ENCODE assay signal across 20 cellular contexts in genomic region chr21:22225299-22225698, GRCh38.
DNase-seq lines count a peak whose midpoint lies in the region; ATAC-seq, FAIRE-seq and TF ChIP-seq lines count a peak whose summit lies in the region.
"Had no signal": no experiment of that assay in that cellular context is flagged by ENCODE, and none has a peak within 500 bp of the region (broad histone marks: within the 10 kb centered on the region; RNA-seq: fewer than 3 reads in every experiment).

No MANE protein-coding gene starts in this region.

- H3K9me3 ChIP-seq in right lobe of liver (no peaks in the 10 kb centered on the region), HepG2 (ENCODE audit: low read length) (peaks cover 81% of the 10 kb centered on the region), SJCRH30 (replicated peaks) (no peaks in the 10 kb centered on the region), H1 (ENCODE audit: insufficient read depth in 2 of 2, low read depth in 1 of 2, low read length in 1 of 2) (no peaks in the 10 kb centered on the region)
- H3K9me3 ChIP-seq: A549, BLaER1, HAP-1 had no signal

- H3K79me1 ChIP-seq in H1 (ENCODE audit: low read depth, low read length) = no peaks in the 10 kb centered on the region

- no peak overlapping the region for H3K14ac ChIP-seq in H1 (ENCODE audit: insufficient read length)

- no peak overlapping the region for H4K8ac ChIP-seq in H1 (ENCODE audit: extremely low read depth, insufficient read depth, low read length)

- H2AFZ ChIP-seq in HepG2 (ENCODE audit: low read length) (no peak overlapping the region), H1 (ENCODE audit: low read length) (peak overlapping the region; percentile 81; the same call in 1 of the 2 replicates)

- H2BK15ac ChIP-seq in H1 (ENCODE audit: low read length) = no peak overlapping the region

- H3K18ac ChIP-seq in H1 (ENCODE audit: extremely low read depth, low read length) = no peak overlapping the region

- no TSS peak for BruUV-seq in HepG2 (replicated peaks; lab: Mats Ljungman, UMichigan)

- intact Hi-C loops in right lobe of liver (cut with DNase I) = no loop called here
- intact Hi-C loops in HepG2 (cut with micrococcal nuclease; ENCODE audit: unreplicated experiment) = no loop called here

- 13% methylated on average over 1 of the region's 1 CpG for WGBS in right lobe of liver (ENCODE audit: insufficient coverage, low coverage, low lambda C conversion rate, missing lambda C conversion rate)
- 0% methylated on average over 1 of the region's 1 CpG for WGBS in HepG2 (ENCODE audit: low lambda C conversion rate)
- WGBS in H1 (ENCODE audit: extremely low coverage in 1 of 2, insufficient coverage in 1 of 2, insufficient read length in 1 of 2, insufficient replicate concordance in 2 of 2, low coverage in 1 of 2, low lambda C conversion rate in 2 of 2, missing lambda C conversion rate in 1 of 2), 2 experiments = 100% methylated on average over 1 of the region's 1 CpG; no CpG with 5 or more reads in 1 of the 2 experiments

- no peak overlapping the region for H2BK12ac ChIP-seq in H1 (ENCODE audit: low read depth, low read length)

- no peak overlapping the region for H3K27ac ChIP-seq in right lobe of liver
- H3K27ac ChIP-seq in HepG2 (ENCODE audit: extremely low read length, insufficient read depth, low read length) = no peak overlapping the region
- H3K27ac ChIP-seq in SJCRH30 = no peak overlapping the region
- H3K27ac ChIP-seq in H1 (ENCODE audit: low read depth, low read length) = no peak overlapping the region
- H3K27ac ChIP-seq: 22Rv1, A549, BLaER1, HL-60 had no signal

- H2BK5ac ChIP-seq in H1 (ENCODE audit: low read depth, low read length) = no peak overlapping the region

- H2BK20ac ChIP-seq in H1 (ENCODE audit: low read length) = no peak overlapping the region

- H3K79me2 ChIP-seq in HepG2 (ENCODE audit: insufficient read depth, low read length) (no peaks in the 10 kb centered on the region), H1 (ENCODE audit: control insufficient read depth in 1 of 2, insufficient read depth in 2 of 2, low read length in 2 of 2) (no peaks in the 10 kb centered on the region)

- H3K4me1 ChIP-seq in right lobe of liver = no peaks in the 10 kb centered on the region
- no peaks in the 10 kb centered on the region for H3K4me1 ChIP-seq in HepG2 (ENCODE audit: insufficient read depth, low read length)
- no peaks in the 10 kb centered on the region for H3K4me1 ChIP-seq in SJCRH30
- H3K4me1 ChIP-seq in H1 (replicated peaks in 1 of 4; ENCODE audit: control insufficient read depth in 3 of 4, insufficient read depth in 4 of 4, low read length in 3 of 4) = peaks cover 0 to 2% (median 0%) of the 10 kb centered on the region in 4 experiments; a peak in 1 of 7 replicates
- H3K4me1 ChIP-seq: A549, BLaER1, HAP-1 had no signal

- ATAC-seq in right lobe of liver = peak; percentile 44 to 86 (median 66)
- ATAC-seq in HepG2 = no peak
- ATAC-seq in GM21526 (IDR thresholded peaks at IDR 0.05; ENCODE audit: low FRiP score, unreplicated experiment) = no peak
- no peak for ATAC-seq in GM18868 (IDR thresholded peaks at IDR 0.05; ENCODE audit: unreplicated experiment)
- ATAC-seq in GM21447 (IDR thresholded peaks at IDR 0.05; ENCODE audit: unreplicated experiment) = no peak
- ATAC-seq: A549 had no signal

- no peak overlapping the region for H3K4me3 ChIP-seq in right lobe of liver
- no peak overlapping the region for H3K4me3 ChIP-seq in HepG2 (replicated peaks in 1 of 3; ENCODE audit: insufficient read depth in 1 of 3, low read depth in 2 of 3, low read length in 3 of 3)
- H3K4me3 ChIP-seq in SJCRH30 = no peak overlapping the region
- H3K4me3 ChIP-seq in H1 (ENCODE audit: extremely low read depth in 1 of 4, insufficient read depth in 2 of 4, low read depth in 3 of 4, low read length in 4 of 4) = no peak overlapping the region
- H3K4me3 ChIP-seq: A549, BLaER1, HAP-1 had no signal

- no peaks in the 10 kb centered on the region for H3K23me2 ChIP-seq in H1 (ENCODE audit: low read depth, low read length)

- CTCF ChIA-PET in HepG2 (lab: Yijun Ruan, JAX; ENCODE audit: low intra/inter-chr PET ratio, low total read pairs) = no interaction called here
- CTCF ChIA-PET in H1 (lab: Charles Lee; ENCODE audit: partially characterized antibody) = no interaction called here

- no peak overlapping the region for H4K91ac ChIP-seq in H1 (replicated peaks; ENCODE audit: insufficient read length, low read length)

- TF ChIP-seq EP300 in HepG2 (IDR thresholded peaks at IDR 0.05; ENCODE audit: low read depth in 2 of 2, low read length in 2 of 2) (no peak), HepG2 (CRISPR knock-in tag; IDR thresholded peaks at IDR 0.05; ENCODE audit: borderline replicate concordance) (no peak), H1 (IDR thresholded peaks at IDR 0.05; ENCODE audit: borderline replicate concordance in 1 of 2, low read depth in 2 of 2, low read length in 2 of 2) (no peak)

- no peak for TF ChIP-seq CTCF in right lobe of liver (IDR thresholded peaks at IDR 0.05)
- TF ChIP-seq CTCF in HepG2 (CRISPR knock-in tag; IDR thresholded peaks at IDR 0.05) = no peak
- no peak for TF ChIP-seq CTCF in H1 (IDR thresholded peaks at IDR 0.05; ENCODE audit: control extremely low read depth in 1 of 3, insufficient read depth in 1 of 3, low read depth in 1 of 3, low read length in 3 of 3)

- H4K20me1 ChIP-seq in HepG2 (ENCODE audit: insufficient read depth, low read length) = no peaks in the 10 kb centered on the region
- H4K20me1 ChIP-seq in H1 (replicated peaks in 1 of 2; ENCODE audit: control insufficient read depth in 1 of 2, insufficient read depth in 2 of 2, low read length in 2 of 2) = no peaks in the 10 kb centered on the region
- H4K20me1 ChIP-seq: BLaER1 had no signal

- FAIRE-seq in HepG2 (lab: Jason Lieb, UNC) (no peak), H1 (lab: Jason Lieb, UNC) (no peak)
- FAIRE-seq: A549, GM19239 had no signal

- H3K27me3 ChIP-seq in right lobe of liver (no peaks in the 10 kb centered on the region), HepG2 (ENCODE audit: control insufficient read depth in 1 of 2, insufficient read depth in 2 of 2, low read length in 2 of 2) (no peaks in the 10 kb centered on the region), SJCRH30 (no peaks in the 10 kb centered on the region), H1 (replicated peaks in 1 of 4; ENCODE audit: control insufficient read depth in 3 of 4, extremely low read depth in 1 of 4, insufficient read depth in 3 of 4, low read length in 3 of 4) (no peaks in the 10 kb centered on the region)
- H3K27me3 ChIP-seq: BLaER1 had no signal

- H3K9ac ChIP-seq in HepG2 (ENCODE audit: insufficient read depth, low read depth, low read length) (no peak overlapping the region), H1 (replicated peaks in 1 of 4; ENCODE audit: extremely low read depth in 1 of 4, low read depth in 3 of 4, low read length in 3 of 4) (no peak overlapping the region)
- H3K9ac ChIP-seq: BLaER1 had no signal

- no peak overlapping the region for H4K5ac ChIP-seq in H1 (ENCODE audit: insufficient read length, low read depth, low read length)

- POLR2A ChIA-PET in HepG2 (lab: Yijun Ruan, JAX) = no interaction called here
- POLR2A ChIA-PET in H1 (lab: Charles Lee; ENCODE audit: partially characterized antibody) = interaction anchor here (0.6 kb wide), 1 partner anchor 128 kb away, joined by 3 read pairs; no protein-coding TSS in a partner anchor

- H3K36me3 ChIP-seq in right lobe of liver (no peaks in the 10 kb centered on the region), HepG2 (replicated peaks in 1 of 2; ENCODE audit: control insufficient read depth in 1 of 2, insufficient read depth in 2 of 2, low read length in 2 of 2) (no peaks in the 10 kb centered on the region), SJCRH30 (no peaks in the 10 kb centered on the region), H1 (ENCODE audit: control insufficient read depth in 2 of 4, insufficient read depth in 4 of 4, low read length in 3 of 4) (no peaks in the 10 kb centered on the region)
- H3K36me3 ChIP-seq: BLaER1, HAP-1 had no signal

- TF ChIP-seq RAD21 in HepG2 (CRISPR knock-in tag; IDR thresholded peaks at IDR 0.05) (no peak), H1 (IDR thresholded peaks at IDR 0.05 in 1 of 2, conservative IDR thresholded peaks at IDR 0.05 in 1 of 2; ENCODE audit: low read depth in 2 of 2, low read length in 2 of 2) (no peak)

- no peak overlapping the region for H2BK120ac ChIP-seq in H1 (replicated peaks; ENCODE audit: low read depth, low read length)

- in situ Hi-C loops in HepG2 (cut with HindIII; ENCODE audit: extremely low pct_ligation_motif_present, low pct_unique_long_range_greater_than_20kb) = no loop called here

- no peak overlapping the region for H3K23ac ChIP-seq in H1 (ENCODE audit: insufficient read length)

- no peak overlapping the region for H2AK5ac ChIP-seq in H1 (ENCODE audit: low read depth, low read length)

- H3K4me2 ChIP-seq in HepG2 (ENCODE audit: low read depth, low read length) (no peak overlapping the region), H1 (ENCODE audit: insufficient read depth in 1 of 2, low read depth in 2 of 2, low read length in 2 of 2) (no peak overlapping the region)
- H3K4me2 ChIP-seq: A549, BLaER1 had no signal

- H3K4ac ChIP-seq in H1 (replicated peaks; ENCODE audit: insufficient read length, low read depth, low read length) = no peak overlapping the region

- no peak overlapping the region for H3K56ac ChIP-seq in H1 (replicated peaks; ENCODE audit: insufficient read length, low read depth, low read length)

- no peak for TF ChIP-seq POLR2A in right lobe of liver (IDR thresholded peaks at IDR 0.05)
- TF ChIP-seq POLR2A in HepG2 (IDR thresholded peaks at IDR 0.05; ENCODE audit: insufficient read depth in 1 of 2, low read depth in 2 of 2, low read length in 2 of 2) = no peak
- no peak for TF ChIP-seq POLR2A in H1 (IDR thresholded peaks at IDR 0.05; ENCODE audit: control extremely low read depth in 1 of 2, low read depth in 2 of 2, low read length in 2 of 2)

- no peak for DNase-seq in right lobe of liver
- no peak for DNase-seq in HepG2 (ENCODE audit: low spot score)
- DNase-seq in SJCRH30 = peak; percentile 4 to 58
- no peak for DNase-seq in H1 (ENCODE audit: low read depth in 1 of 2, low spot score in 2 of 2)
- no peak for DNase-seq in activated CD4-positive, alpha-beta T cell treated with anti-CD3 and anti-CD28 coated beads for 4 hours
- DNase-seq: CD4-positive, alpha-beta memory T cell; DMS153; DMS79; GF-D8; GOT3; KBM-7 had no signal

TF ChIP-seq in HepG2, 621 proteins besides CTCF, POLR2A, EP300 and RAD21 (continues in another document):
- no peak for TF ChIP-seq NCOA5 (CRISPR knock-in tag; IDR thresholded peaks at IDR 0.05)
- no peak for TF ChIP-seq ZNF335 (CRISPR knock-in tag; IDR thresholded peaks at IDR 0.05)
- TF ChIP-seq GATAD2A (CRISPR knock-in tag; IDR thresholded peaks at IDR 0.05) = no peak

TF ChIP-seq in H1, 55 proteins besides CTCF, POLR2A, EP300 and RAD21 (continues in another document):
- no peak for TF ChIP-seq USF2 (IDR thresholded peaks at IDR 0.05; ENCODE audit: low read length)

Comparison
In these comparisons a context has a peak if more than half of its experiments do, and no peak if none do; other contexts are left out.
1. ATAC-seq: peak in right lobe of liver (4 of 4); none in HepG2 (single experiment), GM21526 (single experiment), GM18868 (single experiment) and GM21447 (single experiment).
2. DNase-seq: peak in SJCRH30 (2 of 2); none in right lobe of liver (0 of 3), HepG2 (single experiment), H1 (0 of 2) and activated CD4-positive, alpha-beta T cell treated with anti-CD3 and anti-CD28 coated beads for 4 hours (0 of 2).